ENCODE assay signal across 9 cellular contexts in the genomic region with DNA sequence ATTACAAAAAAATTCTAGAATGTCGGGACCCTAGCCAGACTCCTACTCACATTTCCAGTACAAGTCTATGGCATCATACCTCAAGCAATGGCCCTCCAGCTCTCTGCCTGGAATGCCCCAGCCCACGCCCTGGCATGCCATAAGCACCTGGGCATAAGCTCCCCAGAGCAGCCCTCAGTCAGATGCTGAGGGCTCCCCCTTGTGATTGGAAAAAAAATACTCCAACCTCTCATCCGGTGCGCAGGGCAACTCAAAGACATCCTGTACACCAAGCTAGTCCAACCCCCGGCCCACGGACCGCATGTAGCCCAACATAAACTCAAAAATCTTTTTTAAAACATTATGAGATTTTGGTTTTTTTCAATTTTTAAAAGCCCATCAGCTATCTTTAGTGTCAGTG.
A peak's percentile ranks its signal among the peaks of the same experiment; 100 is the strongest.
DNase-seq lines count a peak whose midpoint lies in the region; ATAC-seq and TF ChIP-seq lines count a peak whose summit lies in the region.
"Had no signal": no experiment of that assay in that cellular context is flagged by ENCODE, and none has a peak within 500 bp of the region (broad histone marks: within the 10 kb centered on the region; RNA-seq: fewer than 3 reads in every experiment).

No MANE protein-coding gene starts in this region.

- H3K4me1 Mint-ChIP-seq in CD14-positive monocyte, result no peaks in the 10 kb centered on the region

- intact Hi-C loops in CD14-positive monocyte (cut with micrococcal nuclease), result no loop called here

- peaks cover 0 to 7% (median 2%) of the 10 kb centered on the region in 7 donors for H3K9me3 Mint-ChIP-seq in CD14-positive monocyte

- peak; percentile 9 for TF ChIP-seq CTCF in CD14-positive monocyte (IDR thresholded peaks at IDR 0.05)

- H3K4me3 Mint-ChIP-seq in CD14-positive monocyte, result no peak overlapping the region

- DNase-seq in CD14-positive monocyte (ENCODE audit: low spot score), result no peak
- peak; percentile 20 for DNase-seq in NCI-H526 treated with DMSO at 0.1 percent for 48 hours (lab: John Stamatoyannopoulos, UW)
- DNase-seq in cerebellar cortex (ENCODE audit: low spot score), result peak; percentile 19
- peak; percentile 24 for DNase-seq in mucosa of gallbladder (ENCODE audit: low spot score)
- DNase-seq in activated gamma-delta T cell (lab: John Stamatoyannopoulos, UW), result no peak

- peak; percentile 74 for ATAC-seq in GM18502 (IDR thresholded peaks at IDR 0.05; ENCODE audit: poor library complexity, unreplicated experiment)
- ATAC-seq in HG02870 (IDR thresholded peaks at IDR 0.05; ENCODE audit: unreplicated experiment), result peak; percentile 92
- no peak for ATAC-seq in activated CD4-positive, CD25-positive, alpha-beta regulatory T cell treated with anti-CD3 and anti-CD28 coated beads, Interleukin-2, amount 50 U/mL, for 24 hours
- ATAC-seq: right cardiac atrium had no signal

- peaks cover 0 to 3% (median 1%) of the 10 kb centered on the region in 3 donors for H3K27me3 Mint-ChIP-seq in CD14-positive monocyte (ENCODE audit: low read depth in 3 of 3)

- no peaks in the 10 kb centered on the region for H3K36me3 Mint-ChIP-seq in CD14-positive monocyte

- H3K27ac Mint-ChIP-seq in CD14-positive monocyte, result no peak overlapping the region

Comparison
In these comparisons a context has a peak if more than half of its experiments do, and no peak if none do; other contexts are left out.
1. DNase-seq: peak in NCI-H526 treated with DMSO at 0.1 percent for 48 hours (single experiment), cerebellar cortex (single experiment) and mucosa of gallbladder (single experiment); none in CD14-positive monocyte (single experiment) and activated gamma-delta T cell (single experiment).
2. ATAC-seq: peak in GM18502 (single experiment) and HG02870 (single experiment); none in activated CD4-positive, CD25-positive, alpha-beta regulatory T cell treated with anti-CD3 and anti-CD28 coated beads, Interleukin-2, amount 50 U/mL, for 24 hours (0 of 2).